ENCODE assay signal across 25 cellular contexts in the genomic region with DNA sequence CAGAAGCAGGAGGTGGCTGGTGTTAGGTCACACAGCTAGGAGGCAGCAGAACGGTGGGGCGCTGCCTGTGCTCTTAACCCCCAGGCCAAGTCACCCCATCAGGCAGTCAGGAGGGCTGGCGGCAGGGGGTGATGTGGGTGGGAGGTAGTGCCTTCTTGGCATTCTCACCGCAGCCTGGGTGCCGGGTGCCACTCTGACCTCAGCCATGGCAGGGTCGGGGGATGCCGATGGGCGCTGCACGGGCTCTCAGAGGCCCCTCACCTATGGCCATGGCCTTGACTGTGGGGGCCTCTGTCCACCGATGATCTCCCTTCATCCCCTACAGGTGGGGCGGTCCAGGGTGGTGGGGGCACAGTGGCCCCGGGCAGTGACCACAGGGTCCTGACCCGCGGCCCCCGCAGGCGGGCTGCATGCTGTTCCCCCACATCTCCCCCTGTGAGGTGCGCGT. TPM values are rescaled to one million over a fixed set of nuclear protein-coding genes. Genes with fewer than 3 reads are reported as not detected.
A peak's percentile ranks its signal among the peaks of the same experiment; 100 is the strongest.
DNase-seq lines count a peak whose midpoint lies in the region; ATAC-seq and TF ChIP-seq lines count a peak whose summit lies in the region.
"Had no signal": no experiment of that assay in that cellular context is flagged by ENCODE, and none has a peak within 500 bp of the region (broad histone marks: within the 10 kb centered on the region; RNA-seq: fewer than 3 reads in every experiment).

No MANE protein-coding gene starts in this region.

- ATAC-seq in left ventricle myocardium superior (no peak), sciatic nerve (no peak)
- ATAC-seq: activated T-cell treated with anti-CD3 and anti-CD28 coated beads, Interleukin-2, amount 50 U/mL, for 72 hours; body of pancreas; right lobe of liver; stimulated activated memory B cell treated with anti-CD40 and anti-IgM and Interleukin-4, amounts not matched to agents 10 μg/mL and 1 μg/mL and 100 μg/mL, for 72 hours had no signal

- H3K9me3 Mint-ChIP-seq in IgD-negative memory B cell (no peaks in the 10 kb centered on the region), endothelial cell (ENCODE audit: unreplicated experiment) (no peaks in the 10 kb centered on the region)
- H3K9me3 Mint-ChIP-seq: activated T-cell treated with anti-CD3 and anti-CD28 coated beads, Interleukin-2, amount 50 U/mL, for 72 hours; stimulated activated memory B cell treated with anti-CD40 and anti-IgM and Interleukin-4, amounts not matched to agents 10 μg/mL and 1 μg/mL and 100 μg/mL, for 72 hours had no signal

- H3K27ac ChIP-seq in cardiac muscle cell, result peak overlapping the region; percentile 72
- H3K27ac ChIP-seq: BLaER1 treated with 17β-estradiol and CSF1 and Interleukin-3, amounts not matched to agents 10 nM and 100 nM; heart right ventricle; right lobe of liver had no signal

- H3K4me1 Mint-ChIP-seq in IgD-negative memory B cell (peaks cover 10 to 13% (median 13%) of the 10 kb centered on the region in 3 donors), endothelial cell (ENCODE audit: unreplicated experiment) (peaks cover 15% of the 10 kb centered on the region)

- intact Hi-C loops in left ventricle myocardium superior (cut with micrococcal nuclease) (no loop called here), sciatic nerve (cut with DNase I) (loop anchor here (5.0 kb wide), 1 partner anchor 1586 kb away; no protein-coding TSS in a partner anchor)

- no peaks in the 10 kb centered on the region for H3K9me3 ChIP-seq in cardiac muscle cell (ENCODE audit: low read depth)
- H3K9me3 ChIP-seq: BLaER1 treated with 17β-estradiol and CSF1 and Interleukin-3, amounts not matched to agents 10 nM and 100 nM; body of pancreas; heart right ventricle; MG63; right lobe of liver had no signal

- H3K36me3 ChIP-seq in cardiac muscle cell, result peaks cover 49% of the 10 kb centered on the region

- no peaks in the 10 kb centered on the region for H3K27me3 ChIP-seq in cardiac muscle cell
- H3K27me3 ChIP-seq: BLaER1 treated with 17β-estradiol and CSF1 and Interleukin-3, amounts not matched to agents 10 nM and 100 nM; body of pancreas; heart right ventricle; MG63; right lobe of liver had no signal

- DNase-seq in cardiac muscle cell (ENCODE audit: low read depth in 1 of 2, low spot score in 1 of 2) (no peak), left ventricle myocardium superior (no peak), endothelial cell (ENCODE audit: low spot score) (no peak), sciatic nerve (ENCODE audit: low spot score) (peak; percentile 45), SHP77 treated with DMSO at 0.1 percent for 48 hours (lab: John Stamatoyannopoulos, UW) (no peak), middle frontal gyrus (ENCODE audit: extremely low spot score, low spot score) (no peak), OCI-M2 (lab: John Stamatoyannopoulos, UW; ENCODE audit: unreplicated experiment) (no peak)
- DNase-seq: activated CD4-positive, alpha-beta T cell treated with anti-CD3 and anti-CD28 coated beads for 48 hours; activated naive CD4-positive, alpha-beta T cell; erythroblast; heart right ventricle; MG63; NCI-H1105 treated with DMSO at 0.1 percent for 48 hours; NCI-H2029; NCI-H2227 treated with DMSO at 0.1 percent for 48 hours; stimulated activated CD4-positive, alpha-beta T cell treated with anti-CD3 and anti-CD28 coated beads, Interleukin-12 subunit alpha, Interleukin-12 subunit beta, amount 100 ng/mL, for 4 hours; stimulated activated CD4-positive, alpha-beta T cell treated with anti-CD3 and anti-CD28 coated beads, Interleukin-4, amount 100 ng/mL, for 1 hour had no signal

- no peak overlapping the region for H3K4me3 ChIP-seq in cardiac muscle cell
- H3K4me3 ChIP-seq: BLaER1 treated with 17β-estradiol and CSF1 and Interleukin-3, amounts not matched to agents 10 nM and 100 nM; body of pancreas; heart right ventricle; lung; MG63; right lobe of liver; SK-N-MC had no signal

- H3K4me3 Mint-ChIP-seq in IgD-negative memory B cell (peak overlapping the region in 1 of 4 donors; percentile 73), endothelial cell (ENCODE audit: unreplicated experiment) (no peak overlapping the region)
- H3K4me3 Mint-ChIP-seq: activated T-cell treated with anti-CD3 and anti-CD28 coated beads, Interleukin-2, amount 50 U/mL, for 72 hours; stimulated activated memory B cell treated with anti-CD40 and anti-IgM and Interleukin-4, amounts not matched to agents 10 μg/mL and 1 μg/mL and 100 μg/mL, for 72 hours had no signal

- peaks cover 3% of the 10 kb centered on the region for H3K36me3 Mint-ChIP-seq in IgD-negative memory B cell
- H3K36me3 Mint-ChIP-seq in endothelial cell (ENCODE audit: low read depth, unreplicated experiment), result peaks cover 29% of the 10 kb centered on the region

- no peaks in the 10 kb centered on the region for H3K27me3 Mint-ChIP-seq in IgD-negative memory B cell
- peaks cover 31% of the 10 kb centered on the region for H3K27me3 Mint-ChIP-seq in endothelial cell (ENCODE audit: unreplicated experiment)
- H3K27me3 Mint-ChIP-seq: stimulated activated memory B cell treated with anti-CD40 and anti-IgM and Interleukin-4, amounts not matched to agents 10 μg/mL and 1 μg/mL and 100 μg/mL, for 72 hours had no signal

- H3K27ac Mint-ChIP-seq in IgD-negative memory B cell, result peak overlapping the region in 2 of 3 donors; percentile 50 to 56
- H3K27ac Mint-ChIP-seq in endothelial cell (ENCODE audit: unreplicated experiment), result peak overlapping the region; percentile 70
- H3K27ac Mint-ChIP-seq: activated T-cell treated with anti-CD3 and anti-CD28 coated beads, Interleukin-2, amount 50 U/mL, for 72 hours; stimulated activated memory B cell treated with anti-CD40 and anti-IgM and Interleukin-4, amounts not matched to agents 10 μg/mL and 1 μg/mL and 100 μg/mL, for 72 hours had no signal

- TF ChIP-seq CTCF in cardiac muscle cell (IDR thresholded peaks at IDR 0.05; ENCODE audit: low read depth, low read length) (no peak), endothelial cell (IDR thresholded peaks at IDR 0.05; ENCODE audit: unreplicated experiment) (no peak)

- H3K4me1 ChIP-seq in cardiac muscle cell (ENCODE audit: low read depth), result peaks cover 10% of the 10 kb centered on the region

RNA-seq across cellular contexts. Expression of gene PTOV1, which starts 5.6 kb away (rescaled TPM):
- total RNA-seq in cardiac muscle cell (290 and 380 TPM in 2 replicates), left ventricle myocardium superior (127 TPM), endothelial cell (ENCODE audit: unreplicated experiment) (231 TPM), sciatic nerve (143 TPM)
- polyA plus RNA-seq in cardiac muscle cell (445 and 583 TPM in 2 replicates), IgD-negative memory B cell (45.0 TPM)

RNA-seq across cellular contexts. Expression of gene PNKP, which starts 10.8 kb away (rescaled TPM):
- total RNA-seq in cardiac muscle cell, result 73.8 and 74.5 TPM in 2 replicates
- polyA plus RNA-seq in cardiac muscle cell, result 69.7 and 98.4 TPM in 2 replicates
- total RNA-seq in left ventricle myocardium superior, result 39.1 TPM
- 56.3 TPM for polyA plus RNA-seq in IgD-negative memory B cell
- 96.0 TPM for total RNA-seq in endothelial cell (ENCODE audit: unreplicated experiment)
- 66.6 TPM for total RNA-seq in sciatic nerve

RNA-seq across cellular contexts. Expression of gene AKT1S1, which starts 20.6 kb away (rescaled TPM):
- 27.5 and 36.9 TPM in 2 replicates for total RNA-seq in cardiac muscle cell
- polyA plus RNA-seq in cardiac muscle cell, result 45.4 and 66.2 TPM in 2 replicates
- total RNA-seq in left ventricle myocardium superior, result 41.2 TPM
- 5.0 TPM for polyA plus RNA-seq in IgD-negative memory B cell
- total RNA-seq in endothelial cell (ENCODE audit: unreplicated experiment), result 48.2 TPM
- 36.6 TPM for total RNA-seq in sciatic nerve

RNA-seq across cellular contexts. Expression of gene TBC1D17, which starts 20.9 kb away (rescaled TPM):
- total RNA-seq in cardiac muscle cell (25.4 and 26.8 TPM in 2 replicates), left ventricle myocardium superior (47.7 TPM), endothelial cell (ENCODE audit: unreplicated experiment) (36.8 TPM), sciatic nerve (64.8 TPM)
- polyA plus RNA-seq in cardiac muscle cell (38.0 and 52.5 TPM in 2 replicates), IgD-negative memory B cell (19.1 TPM)

RNA-seq across cellular contexts. Expression of gene MED25, which starts 38.5 kb away (rescaled TPM):
- total RNA-seq in cardiac muscle cell (68.7 and 83.7 TPM in 2 replicates), left ventricle myocardium superior (68.5 TPM), endothelial cell (ENCODE audit: unreplicated experiment) (117 TPM), sciatic nerve (39.7 TPM)
- polyA plus RNA-seq in cardiac muscle cell (69.9 and 73.2 TPM in 2 replicates), IgD-negative memory B cell (54.7 TPM)
